Comparison of ENCODE assay signal across 8 cellular contexts in genomic region chr13:20943519-20944012, GRCh38. TPM values are rescaled to one million over a fixed set of nuclear protein-coding genes. Genes with fewer than 3 reads are reported as not detected.
DNase-seq lines count a peak whose midpoint lies in the region; ATAC-seq and TF ChIP-seq lines count a peak whose summit lies in the region.

No MANE protein-coding gene starts in this region.

- H3K4me1 ChIP-seq in colonic mucosa: peaks cover 5% of the 10 kb centered on the region

- peaks cover 30% of the 10 kb centered on the region for H3K27me3 Mint-ChIP-seq in activated CD4-positive, alpha-beta T cell treated with anti-CD3 and anti-CD28 coated beads for 36 hours

- H3K4me1 Mint-ChIP-seq in activated CD4-positive, alpha-beta T cell treated with anti-CD3 and anti-CD28 coated beads for 36 hours: peaks cover 8% of the 10 kb centered on the region

- no peak overlapping the region for H3K4me3 Mint-ChIP-seq in activated CD4-positive, alpha-beta T cell treated with anti-CD3 and anti-CD28 coated beads for 36 hours

- DNase-seq in EH (ENCODE audit: low read depth) (peak; percentile 97), NCI-H524 (lab: John Stamatoyannopoulos, UW) (peak; percentile 45 to 86), colonic mucosa (peak; percentile 93), left lobe of liver (ENCODE audit: low spot score) (peak; percentile 84)
- peak; percentile 82 for DNase-seq in activated CD4-positive, alpha-beta T cell treated with anti-CD3 and anti-CD28 coated beads for 36 hours
- DNase-seq in stimulated activated CD4-positive, alpha-beta T cell treated with anti-CD3 and anti-CD28 coated beads, Interleukin-1b, Interleukin-23, amount 100 ng/mL, for 4 hours (ENCODE audit: low read depth in 2 of 2): peak; percentile 39 to 45

- H3K36me3 ChIP-seq in colonic mucosa: no peaks in the 10 kb centered on the region

- peak overlapping the region in 1 of 2 donors; percentile 32 for H3K9ac ChIP-seq in colonic mucosa (ENCODE audit: low read depth in 2 of 2, low read length in 2 of 2)

- peak overlapping the region; percentile 12 for H3K4me3 ChIP-seq in colonic mucosa

- no peaks in the 10 kb centered on the region for H3K9me3 Mint-ChIP-seq in activated CD4-positive, alpha-beta T cell treated with anti-CD3 and anti-CD28 coated beads for 36 hours (ENCODE audit: low read depth)

- H3K27ac ChIP-seq in colonic mucosa: peak overlapping the region; percentile 65

- POLR2A ChIA-PET in activated CD4-positive, alpha-beta T cell treated with anti-CD3 and anti-CD28 coated beads for 36 hours (lab: Charles Lee): interaction anchor here (0.7 kb wide), 1 partner anchor 464 kb away, joined by 5 read pairs; no protein-coding TSS in a partner anchor

- CTCF ChIA-PET in activated CD4-positive, alpha-beta T cell treated with anti-CD3 and anti-CD28 coated beads for 36 hours (lab: Charles Lee): interaction anchor here (0.6 to 2.3 kb wide), 15 partner anchors 9 to 552 kb away, joined by 3 to 9 read pairs (median 3); no protein-coding TSS in a partner anchor

- TF ChIP-seq CTCF in colonic mucosa (IDR thresholded peaks at IDR 0.05): peak; percentile 86

- no peaks in the 10 kb centered on the region for H3K36me3 Mint-ChIP-seq in activated CD4-positive, alpha-beta T cell treated with anti-CD3 and anti-CD28 coated beads for 36 hours (ENCODE audit: low read depth)

- no peaks in the 10 kb centered on the region for H3K9me3 ChIP-seq in colonic mucosa

- no peaks in the 10 kb centered on the region for H3K27me3 ChIP-seq in colonic mucosa

- intact Hi-C loops in activated CD4-positive, alpha-beta T cell treated with anti-CD3 and anti-CD28 coated beads for 36 hours (cut with DNase I, micrococcal nuclease): loop anchor here (1.0 to 10.0 kb wide), 7 partner anchors 121 to 536 kb away; partner anchors contain the start of genes LATS2 (in 1 of the 2), MRPL57 (in 1 of the 2) and SKA3 (in 1 of the 2)
- intact Hi-C loops in colonic mucosa (cut with DNase I): loop anchor here (5.0 to 10.0 kb wide), 3 partner anchors 191 to 521 kb away; no protein-coding TSS in a partner anchor

- ATAC-seq in HG02759 (IDR thresholded peaks at IDR 0.05; ENCODE audit: unreplicated experiment) (peak; percentile 67), left lobe of liver (peak; percentile 99), GM19397 (IDR thresholded peaks at IDR 0.05; ENCODE audit: unreplicated experiment) (no peak)
- ATAC-seq in activated CD4-positive, alpha-beta T cell treated with anti-CD3 and anti-CD28 coated beads for 36 hours: peak; percentile 88

- no peak overlapping the region for H3K27ac Mint-ChIP-seq in activated CD4-positive, alpha-beta T cell treated with anti-CD3 and anti-CD28 coated beads for 36 hours

RNA-seq across cellular contexts. Expression of gene XPO4, which starts 41.0 kb away (rescaled TPM):
- 10 to 100 TPM; 22.8 to 26.4 TPM for total RNA-seq in activated CD4-positive, alpha-beta T cell treated with anti-CD3 and anti-CD28 coated beads for 36 hours
- total RNA-seq in colonic mucosa: 10 to 100 TPM in 1 of 2 donors, 1 to 10 TPM in 1; 9.1 to 18.2 TPM
- 5.2 TPM for total RNA-seq in left lobe of liver

Comparison
In these comparisons a context has a peak if more than half of its experiments do, and no peak if none do; other contexts are left out.
1. DNase-seq: peak in every context shown above with its lines; median percentile 97 in EH; 93 in colonic mucosa; 84 in left lobe of liver; 82 in activated CD4-positive, alpha-beta T cell treated with anti-CD3 and anti-CD28 coated beads for 36 hours; 66 in NCI-H524; 42 in stimulated activated CD4-positive, alpha-beta T cell treated with anti-CD3 and anti-CD28 coated beads, Interleukin-1b, Interleukin-23, amount 100 ng/mL, for 4 hours.